Comparison of ENCODE assay signal across 15 cellular contexts in the genomic region with DNA sequence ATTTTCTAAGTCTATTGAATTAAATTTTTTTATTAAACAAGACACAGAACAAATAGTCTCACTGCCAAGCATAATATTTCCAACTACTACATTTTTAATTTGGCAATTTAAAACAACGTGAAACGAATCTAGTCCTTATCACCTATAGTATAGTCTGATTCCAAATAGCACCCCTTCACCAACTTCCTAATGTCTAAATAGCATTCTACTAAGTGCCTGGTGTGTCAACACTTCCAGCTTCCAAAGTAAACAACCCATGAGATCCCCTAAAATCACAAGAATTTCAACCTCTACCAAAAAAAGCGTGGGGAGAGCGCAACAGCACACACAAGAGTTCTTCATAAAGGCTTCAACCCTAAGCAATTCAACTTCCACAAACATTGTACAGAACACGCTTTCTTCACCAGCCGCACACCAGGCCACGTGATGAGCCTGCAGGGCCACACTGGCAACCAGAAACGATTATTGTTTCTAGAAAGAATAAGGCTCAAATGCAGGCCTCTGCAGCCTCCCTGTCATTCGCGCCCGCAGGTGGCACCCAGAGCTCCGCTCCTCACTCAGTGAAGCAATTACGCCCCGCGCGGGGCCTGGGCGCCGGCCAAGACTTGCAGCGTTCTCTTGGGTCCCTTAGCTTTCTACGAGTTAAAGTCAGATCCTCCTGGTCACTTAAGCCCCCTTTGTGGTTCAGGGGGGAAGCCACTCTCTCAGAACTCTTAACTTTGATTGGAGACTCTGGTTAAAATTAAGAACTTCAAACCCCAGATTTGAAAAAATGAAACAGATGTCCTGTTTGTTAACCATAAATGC. TPM values are rescaled to one million over a fixed set of nuclear protein-coding genes. Genes with fewer than 3 reads are reported as not detected.
DNase-seq lines count a peak whose midpoint lies in the region; ATAC-seq and TF ChIP-seq lines count a peak whose summit lies in the region.
"Had no signal": no experiment of that assay in that cellular context is flagged by ENCODE, and none has a peak within 500 bp of the region (broad histone marks: within the 10 kb centered on the region; RNA-seq: fewer than 3 reads in every experiment).

No MANE protein-coding gene starts in this region.

- H3K9me3 ChIP-seq in endocrine pancreas (ENCODE audit: control insufficient read depth, low read length) (no peaks in the 10 kb centered on the region), osteoblast (ENCODE audit: low read depth, low read length) (no peaks in the 10 kb centered on the region)

- peaks cover 23% of the 10 kb centered on the region for H3K4me1 ChIP-seq in endocrine pancreas (ENCODE audit: control insufficient read depth, insufficient read depth, low read length)
- H3K4me1 ChIP-seq in osteoblast (ENCODE audit: insufficient read depth, low read length), result no peaks in the 10 kb centered on the region

- H2AFZ ChIP-seq in osteoblast (ENCODE audit: low read length), result no peak overlapping the region

- H3K9ac ChIP-seq in endocrine pancreas (ENCODE audit: control insufficient read depth, insufficient read depth, low read length), result no peak overlapping the region

- DNase-seq in NCI-H510A treated with DMSO at 0.1 percent for 48 hours (lab: John Stamatoyannopoulos, UW), result peak; percentile 23
- no peak for DNase-seq in NCI-H510A (lab: John Stamatoyannopoulos, UW)
- peak; percentile 23 for DNase-seq in osteoblast (ENCODE audit: insufficient read length, low spot score, missing footprints)
- DNase-seq in activated gamma-delta T cell (lab: John Stamatoyannopoulos, UW), result no peak
- DNase-seq in activated CD4-positive, CD25-positive, alpha-beta regulatory T cell (lab: John Stamatoyannopoulos, UW), result no peak
- DNase-seq: activated naive CD4-positive, alpha-beta T cell treated with anti-CD3 and anti-CD28 coated beads, Interleukin-2, amount 10 ng/mL, durations not matched to agents 7 days and 5 days; GDM1; HCEC 1CT; mammary epithelial cell; NCI-H226; stimulated activated CD4-positive, alpha-beta T cell treated with anti-CD3 and anti-CD28 coated beads, Interleukin-4, amount 100 ng/mL, for 24 hours had no signal

- H3K27me3 ChIP-seq in endocrine pancreas (ENCODE audit: control insufficient read depth, insufficient read depth, low read length), result no peaks in the 10 kb centered on the region
- peaks cover 94% of the 10 kb centered on the region for H3K27me3 ChIP-seq in osteoblast (ENCODE audit: insufficient read depth, low read length)

- H4K20me1 ChIP-seq in osteoblast (ENCODE audit: insufficient read depth, low read length), result no peaks in the 10 kb centered on the region

- H3K4me3 ChIP-seq in endocrine pancreas (ENCODE audit: control insufficient read depth, insufficient read depth, low read length), result peak overlapping the region; percentile 62
- H3K4me3 ChIP-seq in osteoblast (ENCODE audit: insufficient read depth, low read length), result peak overlapping the region; percentile 36

- ATAC-seq in HG03460 (IDR thresholded peaks at IDR 0.05; ENCODE audit: unreplicated experiment), result peak; percentile 69
- ATAC-seq in GM18867 (IDR thresholded peaks at IDR 0.05; ENCODE audit: unreplicated experiment), result no peak

- H3K36me3 ChIP-seq in endocrine pancreas (ENCODE audit: control insufficient read depth, insufficient read depth, low read length) (peaks cover 3% of the 10 kb centered on the region), osteoblast (ENCODE audit: insufficient read depth, low read length) (no peaks in the 10 kb centered on the region)

- TF ChIP-seq CTCF in osteoblast (IDR thresholded peaks at IDR 0.05; ENCODE audit: extremely low read depth, low read depth, low read length), result no peak

- H3K4me2 ChIP-seq in osteoblast (ENCODE audit: insufficient read depth, low read length), result peak overlapping the region; percentile 32

- no peak overlapping the region for H3K27ac ChIP-seq in osteoblast (ENCODE audit: low read depth, low read length)

- no peaks in the 10 kb centered on the region for H3K79me2 ChIP-seq in osteoblast (ENCODE audit: insufficient read depth, low read length)

RNA-seq across cellular contexts. Expression of a gene that starts 18.4 kb away (rescaled TPM):
- under 0.01 and 0.36 TPM in 2 replicates for total RNA-seq in osteoblast
- total RNA-seq: frontal cortex had no signal

Comparison
In these comparisons a context has a peak if more than half of its experiments do, and no peak if none do; other contexts are left out.
1. DNase-seq: peak in NCI-H510A treated with DMSO at 0.1 percent for 48 hours (single experiment) and osteoblast (single experiment); none in NCI-H510A (single experiment), activated gamma-delta T cell (single experiment) and activated CD4-positive, CD25-positive, alpha-beta regulatory T cell (0 of 4).